In genomic region chr13:45536224-45536623, GRCh38 we compare ENCODE assay signal across 34 cellular contexts.
"Had no signal": no experiment of that assay in that cellular context is flagged by ENCODE, and none has a peak within 500 bp of the region (broad histone marks: within the 10 kb centered on the region; RNA-seq: fewer than 3 reads in every experiment).

No MANE protein-coding gene starts in this region.

- H3K4me1 Mint-ChIP-seq: activated naive CD4-positive, alpha-beta T cell treated with anti-CD3 and anti-CD28 coated beads, Interleukin-2, amount 50 U/mL, for 24 hours; activated naive CD8-positive, alpha-beta T cell treated with anti-CD3 and anti-CD28 coated beads for 36 hours; activated naive CD8-positive, alpha-beta T cell treated with anti-CD3 and anti-CD28 coated beads, Interleukin-2, amount 50 U/mL, for 24 hours had no signal

- H3K27me3 Mint-ChIP-seq: activated CD4-positive, alpha-beta memory T cell treated with anti-CD3 and anti-CD28 coated beads for 36 hours; activated CD4-positive, alpha-beta T cell treated with anti-CD3 and anti-CD28 coated beads for 36 hours; activated CD4-positive, alpha-beta T cell treated with anti-CD3 and anti-CD28 coated beads, Interleukin-2, amount 10 ng/mL, durations not matched to agents 24 days and 14 days; activated CD8-positive, alpha-beta memory T cell treated with anti-CD3 and anti-CD28 coated beads, Interleukin-2, amount 10 ng/mL, durations not matched to agents 7 days and 5 days; activated naive CD4-positive, alpha-beta T cell treated with anti-CD3 and anti-CD28 coated beads, Interleukin-2, amount 50 U/mL, for 24 hours; activated naive CD8-positive, alpha-beta T cell treated with anti-CD3 and anti-CD28 coated beads for 36 hours; activated naive CD8-positive, alpha-beta T cell treated with anti-CD3 and anti-CD28 coated beads, Interleukin-2, amount 50 U/mL, for 24 hours had no signal

- H3K27ac ChIP-seq: adrenal gland, body of pancreas, colonic mucosa, epithelial cell of prostate, esophagus squamous epithelium, gastroesophageal sphincter, heart right ventricle had no signal

- H3K27me3 ChIP-seq: adrenal gland, body of pancreas, colonic mucosa, esophagus squamous epithelium, gastroesophageal sphincter, heart right ventricle had no signal

- H3K27ac Mint-ChIP-seq: activated CD4-positive, alpha-beta memory T cell treated with anti-CD3 and anti-CD28 coated beads for 36 hours; activated CD4-positive, alpha-beta T cell treated with anti-CD3 and anti-CD28 coated beads, Interleukin-2, amount 10 ng/mL, durations not matched to agents 24 days and 14 days; activated CD8-positive, alpha-beta T cell treated with anti-CD3 and anti-CD28 coated beads, Interleukin-2, amount 10 ng/mL, durations not matched to agents 7 days and 5 days; activated naive CD8-positive, alpha-beta T cell treated with anti-CD3 and anti-CD28 coated beads for 36 hours; activated naive CD8-positive, alpha-beta T cell treated with anti-CD3 and anti-CD28 coated beads, Interleukin-2, amount 50 U/mL, for 24 hours; activated T-helper 2 cell treated with anti-CD3 and anti-CD28 coated beads, Interferon-gamma antibody, Interleukin-2, Interleukin-4, amounts not matched to agents 10 μg/mL and 5 μg/mL and 100 μg/mL, durations not matched to agents 14 hours and 24 hours and 36 hours; T-helper 1 cell treated with Interleukin-12 subunit alpha and Interleukin-12 subunit beta and Interleukin-4 antibody, amounts not matched to agents 30 μg/mL and 1 μg/mL, for 36 hours; T-helper 2 cell treated with Interferon-gamma antibody and Interleukin-4, amounts not matched to agents 5 μg/mL and 100 μg/mL, for 36 hours had no signal

- H3K4me3 ChIP-seq: adrenal gland, body of pancreas, colonic mucosa, esophagus squamous epithelium, gastroesophageal sphincter, heart right ventricle had no signal

- DNase-seq: activated CD4-positive, alpha-beta memory T cell treated with anti-CD3 and anti-CD28 coated beads for 36 hours; activated CD4-positive, alpha-beta T cell treated with anti-CD3 and anti-CD28 coated beads for 36 hours; activated CD4-positive, alpha-beta T cell treated with anti-CD3 and anti-CD28 coated beads, Interleukin-2, amount 10 ng/mL, durations not matched to agents 24 days and 14 days; activated CD4-positive, CD25-positive, alpha-beta regulatory T cell; activated CD4-positive, CD25-positive, alpha-beta regulatory T cell treated with anti-CD3 and anti-CD28 coated beads, Interleukin-2, amount 50 U/mL, for 72 hours; activated CD8-positive, alpha-beta memory T cell treated with anti-CD3 and anti-CD28 coated beads, Interleukin-2, amount 10 ng/mL, durations not matched to agents 7 days and 5 days; activated CD8-positive, alpha-beta memory T cell treated with anti-CD3 and anti-CD28 coated beads, Interleukin-2, amount 50 U/mL, for 4 hours; activated CD8-positive, alpha-beta T cell treated with anti-CD3 and anti-CD28 coated beads, Interleukin-2, amount 10 ng/mL, durations not matched to agents 7 days and 5 days; activated effector memory CD4-positive, alpha-beta T cell treated with anti-CD3 and anti-CD28 coated beads, Interleukin-2, amount 50 U/mL, for 16 hours; activated naive CD4-positive, alpha-beta T cell treated with anti-CD3 and anti-CD28 coated beads for 36 hours; activated naive CD8-positive, alpha-beta T cell treated with anti-CD3 and anti-CD28 coated beads for 36 hours; activated naive CD8-positive, alpha-beta T cell treated with anti-CD3 and anti-CD28 coated beads, Interleukin-2, amount 50 U/mL, for 24 hours; activated T-cell treated with anti-CD3 and anti-CD28 coated beads, Interleukin-2, amount 50 U/mL, for 1 hour; activated T-cell treated with anti-CD3 and anti-CD28 coated beads, Interleukin-2, amount 50 U/mL, for 48 hours; adrenal gland; amygdala; aorta; body of pancreas; caudate nucleus; colonic mucosa; effector CD8-positive, alpha-beta T cell; esophagus squamous epithelium; foreskin melanocyte; heart right ventricle; T1000 had no signal

- H3K4me3 Mint-ChIP-seq: activated CD4-positive, alpha-beta memory T cell treated with anti-CD3 and anti-CD28 coated beads for 36 hours; activated CD4-positive, alpha-beta T cell treated with anti-CD3 and anti-CD28 coated beads for 36 hours; activated CD4-positive, alpha-beta T cell treated with anti-CD3 and anti-CD28 coated beads, Interleukin-2, amount 10 ng/mL, durations not matched to agents 24 days and 14 days; activated CD8-positive, alpha-beta memory T cell treated with anti-CD3 and anti-CD28 coated beads, Interleukin-2, amount 10 ng/mL, durations not matched to agents 7 days and 5 days; activated CD8-positive, alpha-beta T cell treated with anti-CD3 and anti-CD28 coated beads, Interleukin-2, amount 10 ng/mL, durations not matched to agents 7 days and 5 days; activated naive CD4-positive, alpha-beta T cell treated with anti-CD3 and anti-CD28 coated beads for 36 hours; activated naive CD4-positive, alpha-beta T cell treated with anti-CD3 and anti-CD28 coated beads, Interleukin-2, amount 50 U/mL, for 24 hours; activated naive CD8-positive, alpha-beta T cell treated with anti-CD3 and anti-CD28 coated beads for 36 hours; activated naive CD8-positive, alpha-beta T cell treated with anti-CD3 and anti-CD28 coated beads, Interleukin-2, amount 50 U/mL, for 24 hours; activated T-helper 1 cell treated with anti-CD3 and anti-CD28 coated beads, Interleukin-12 subunit alpha, Interleukin-12 subunit beta, Interleukin-2, Interleukin-4 antibody, amounts not matched to agents 30 ng/mL and 10 ng/mL and 1 ng/mL, durations not matched to agents 14 hours and 24 hours and 36 hours; T-helper 1 cell treated with Interleukin-12 subunit alpha and Interleukin-12 subunit beta and Interleukin-4 antibody, amounts not matched to agents 30 μg/mL and 1 μg/mL, for 36 hours; T-helper 2 cell treated with Interferon-gamma antibody and Interleukin-4, amounts not matched to agents 5 μg/mL and 100 μg/mL, for 36 hours had no signal

- H3K9me3 ChIP-seq: adrenal gland, body of pancreas, colonic mucosa, esophagus squamous epithelium, gastroesophageal sphincter, heart right ventricle had no signal

- FAIRE-seq: endometrium, endothelial cell of umbilical vein had no signal

- H3K4me1 ChIP-seq: adrenal gland, body of pancreas, colonic mucosa, esophagus squamous epithelium, gastroesophageal sphincter, heart right ventricle had no signal

- ATAC-seq: activated CD4-positive, alpha-beta T cell treated with anti-CD3 and anti-CD28 coated beads for 36 hours; activated CD8-positive, alpha-beta memory T cell treated with anti-CD3 and anti-CD28 coated beads, Interleukin-2, amount 10 ng/mL, durations not matched to agents 7 days and 5 days; activated CD8-positive, alpha-beta T cell treated with anti-CD3 and anti-CD28 coated beads, Interleukin-2, amount 10 ng/mL, durations not matched to agents 7 days and 5 days; activated naive CD8-positive, alpha-beta T cell treated with anti-CD3 and anti-CD28 coated beads, Interleukin-2, amount 50 U/mL, for 24 hours; body of pancreas; gastroesophageal sphincter; heart right ventricle had no signal
